ENCODE assay signal across 19 cellular contexts in the genomic region with DNA sequence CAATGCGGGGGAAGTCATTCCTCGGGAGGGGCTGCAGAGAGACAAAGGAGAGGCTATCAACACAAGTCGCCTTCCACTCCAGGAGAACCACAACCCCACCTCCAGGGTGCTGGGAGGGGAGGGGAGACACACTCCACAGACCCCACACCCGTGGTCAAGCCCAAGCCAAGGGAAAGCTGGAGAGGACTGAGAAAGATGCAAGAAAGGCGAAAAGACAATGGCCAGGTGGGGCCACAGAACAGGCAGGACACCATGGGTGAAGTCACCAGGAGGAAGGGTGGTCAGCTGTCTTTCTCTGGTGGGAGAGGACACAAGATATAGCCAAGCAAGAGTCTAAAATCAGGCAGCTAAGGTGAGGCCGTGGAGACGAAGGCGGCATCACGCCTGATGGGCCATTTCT. TPM values are rescaled to one million over a fixed set of nuclear protein-coding genes. Genes with fewer than 3 reads are reported as not detected.
DNase-seq lines count a peak whose midpoint lies in the region; ATAC-seq, FAIRE-seq and TF ChIP-seq lines count a peak whose summit lies in the region.
"Had no signal": no experiment of that assay in that cellular context is flagged by ENCODE, and none has a peak within 500 bp of the region (broad histone marks: within the 10 kb centered on the region; RNA-seq: fewer than 3 reads in every experiment).

No MANE protein-coding gene starts in this region.

- DNase-seq in RWPE1 (ENCODE audit: low spot score) (no peak), neural crest cell (ENCODE audit: low read depth, low spot score) (no peak), spleen (peak; percentile 54), coronary artery (ENCODE audit: low spot score) (no peak), D721Med (ENCODE audit: insufficient read length, low spot score) (no peak), Right ventricle myocardium inferior (ENCODE audit: missing footprints) (no peak)
- DNase-seq: CD4-positive, alpha-beta T cell; CD8-positive, alpha-beta memory T cell; DMS53; DMS79 treated with DMSO at 0.1 percent for 48 hours; GF-D8; GOT3; HFFc6 had no signal

- peaks cover 3 to 89% (median 61%) of the 10 kb centered on the region in 6 donors for H3K36me3 ChIP-seq in spleen

- intact Hi-C loops in spleen (cut with DNase I; ENCODE audit: low total_unique reads) (no loop called here), Right ventricle myocardium inferior (cut with DNase I) (no loop called here)

- CTCF ChIA-PET in RWPE1 (lab: Yijun Ruan, JAX), result interaction anchor here (0.9 kb wide), 1 partner anchor 13 kb away, joined by 4 read pairs; no protein-coding TSS in a partner anchor

- H3K27me3 ChIP-seq in spleen (replicated peaks in 1 of 7), result no peaks in the 10 kb centered on the region

- no peaks in the 10 kb centered on the region for H3K27me3 Mint-ChIP-seq in activated T-helper 17 cell treated with anti-CD3 and anti-CD28 coated beads, Interleukin-2, amount 50 U/mL, for 72 hours
- no peaks in the 10 kb centered on the region for H3K27me3 Mint-ChIP-seq in neural crest cell (ENCODE audit: low read depth)
- H3K27me3 Mint-ChIP-seq: CD4-positive, alpha-beta T cell; CD8-positive, alpha-beta memory T cell had no signal

- POLR2A ChIA-PET in RWPE1 (lab: Yijun Ruan, JAX; ENCODE audit: low non-redundant PET), result no interaction called here

- WGBS in spleen, 5 donors, result 92 to 93% (median 93%) methylated on average over 8 to 9 of the region's 9 CpGs

- H3K4me3 ChIP-seq in spleen, result no peak overlapping the region
- H3K4me3 ChIP-seq in coronary artery, result no peak overlapping the region
- H3K4me3 ChIP-seq: HAP-1 had no signal

- H3K9me3 ChIP-seq in spleen, result no peaks in the 10 kb centered on the region
- H3K9me3 ChIP-seq: HAP-1 had no signal

- H3K36me3 Mint-ChIP-seq in activated T-helper 17 cell treated with anti-CD3 and anti-CD28 coated beads, Interleukin-2, amount 50 U/mL, for 72 hours (ENCODE audit: low read depth), result peaks cover 87% of the 10 kb centered on the region
- H3K36me3 Mint-ChIP-seq in neural crest cell (ENCODE audit: low read depth), result peaks cover 12% of the 10 kb centered on the region

- no peak for FAIRE-seq in D721Med (lab: Jason Lieb, UNC)
- FAIRE-seq: GM12891, GM18507, H54 had no signal

- TF ChIP-seq POLR2A in spleen (IDR thresholded peaks at IDR 0.05), result no peak

- no peak for ATAC-seq in activated T-helper 17 cell treated with anti-CD3 and anti-CD28 coated beads, Interleukin-2, amount 50 U/mL, for 72 hours (replicated peaks)
- no peak for ATAC-seq in Right ventricle myocardium inferior

- H3K27ac ChIP-seq in RWPE1 (0 out of 2 replicates have a peak overlapping the region, but pooled peaks have one; percentile 2), spleen (no peak overlapping the region), coronary artery (no peak overlapping the region)
- H3K27ac ChIP-seq: C4-2B had no signal

- H3K4me3 Mint-ChIP-seq in activated T-helper 17 cell treated with anti-CD3 and anti-CD28 coated beads, Interleukin-2, amount 50 U/mL, for 72 hours, result no peak overlapping the region
- no peak overlapping the region for H3K4me3 Mint-ChIP-seq in neural crest cell
- H3K4me3 Mint-ChIP-seq: CD4-positive, alpha-beta T cell; CD8-positive, alpha-beta memory T cell; HFFc6 had no signal

- no peaks in the 10 kb centered on the region for H3K9me3 Mint-ChIP-seq in activated T-helper 17 cell treated with anti-CD3 and anti-CD28 coated beads, Interleukin-2, amount 50 U/mL, for 72 hours
- H3K9me3 Mint-ChIP-seq in neural crest cell, result no peaks in the 10 kb centered on the region
- H3K9me3 Mint-ChIP-seq: CD4-positive, alpha-beta T cell; CD8-positive, alpha-beta memory T cell; HFFc6 had no signal

- H3K4me1 Mint-ChIP-seq in activated T-helper 17 cell treated with anti-CD3 and anti-CD28 coated beads, Interleukin-2, amount 50 U/mL, for 72 hours, result peaks cover 5% of the 10 kb centered on the region
- no peaks in the 10 kb centered on the region for H3K4me1 Mint-ChIP-seq in neural crest cell
- H3K4me1 Mint-ChIP-seq: CD8-positive, alpha-beta memory T cell had no signal

- TF ChIP-seq CTCF in RWPE1 (conservative IDR thresholded peaks at IDR 0.05; ENCODE audit: low read depth) (no peak), neural crest cell (conservative IDR thresholded peaks at IDR 0.05) (no peak), spleen (IDR thresholded peaks at IDR 0.05 in 8 of 11, conservative IDR thresholded peaks at IDR 0.05 in 3 of 11) (no peak), coronary artery (IDR thresholded peaks at IDR 0.05) (no peak), D721Med (IDR thresholded peaks at IDR 0.05; ENCODE audit: insufficient read depth, missing control alignments) (no peak)

- H3K27ac Mint-ChIP-seq in activated T-helper 17 cell treated with anti-CD3 and anti-CD28 coated beads, Interleukin-2, amount 50 U/mL, for 72 hours, result peak overlapping the region; percentile 65
- H3K27ac Mint-ChIP-seq in neural crest cell (ENCODE audit: unreplicated experiment), result peak overlapping the region; percentile 27
- H3K27ac Mint-ChIP-seq: CD4-positive, alpha-beta T cell; HFFc6 had no signal

- peaks cover 0 to 9% (median 0%) of the 10 kb centered on the region in 6 donors for H3K4me1 ChIP-seq in spleen
- H3K4me1 ChIP-seq: HAP-1 had no signal

RNA-seq across cellular contexts. Expression of gene HDHD5, which starts 16.0 kb away (rescaled TPM):
- total RNA-seq in activated T-helper 17 cell treated with anti-CD3 and anti-CD28 coated beads, Interleukin-2, amount 50 U/mL, for 72 hours, result 10 to 100 TPM; 44.6 to 56.0 TPM
- total RNA-seq in neural crest cell (48.2 and 50.8 TPM in 2 replicates), spleen (10 to 100 TPM; 27.9 to 40.8 (median 31.6) TPM), Right ventricle myocardium inferior (58.9 TPM)
- polyA plus RNA-seq in spleen, result 10 to 100 TPM; 25.4 to 47.6 (median 33.0) TPM

RNA-seq across cellular contexts. Expression of gene TMEM121B, which starts 21.9 kb away (rescaled TPM):
- under 1 TPM in 1 of 2 donors, not detected in 1; 0.08 TPM for total RNA-seq in activated T-helper 17 cell treated with anti-CD3 and anti-CD28 coated beads, Interleukin-2, amount 50 U/mL, for 72 hours
- 12.2 and 12.6 TPM in 2 replicates for total RNA-seq in neural crest cell
- total RNA-seq in spleen, result 1 to 10 TPM in 3 of 7 donors, under 1 TPM in 4; 0.72 to 3.6 (median 0.98) TPM
- polyA plus RNA-seq in spleen, result under 1 TPM; 0.03 to 0.19 (median 0.15) TPM
- 2.2 TPM for total RNA-seq in Right ventricle myocardium inferior
- polyA plus RNA-seq: CD8-positive, alpha-beta memory T cell had no signal

RNA-seq across cellular contexts. Expression of gene IL17RA, which starts 58.3 kb away (rescaled TPM):
- 10 to 100 TPM in 1 of 2 donors, 1 to 10 TPM in 1; 8.5 to 13.6 TPM for total RNA-seq in activated T-helper 17 cell treated with anti-CD3 and anti-CD28 coated beads, Interleukin-2, amount 50 U/mL, for 72 hours
- total RNA-seq in neural crest cell (7.1 and 8.0 TPM in 2 replicates), spleen (100 to 1,000 TPM in 1 of 7 donors, 10 to 100 TPM in 6; 38.0 to 100 (median 56.6) TPM), Right ventricle myocardium inferior (10.9 TPM)
- 1 to 10 TPM; 2.9 to 8.4 (median 5.0) TPM for polyA plus RNA-seq in spleen
